10 cellular contexts compared by ENCODE assay signal in genomic region chr2:36450466-36451196, GRCh38.
DNase-seq lines count a peak whose midpoint lies in the region; ATAC-seq and TF ChIP-seq lines count a peak whose summit lies in the region.
"Had no signal": no experiment of that assay in that cellular context is flagged by ENCODE, and none has a peak within 500 bp of the region (broad histone marks: within the 10 kb centered on the region; RNA-seq: fewer than 3 reads in every experiment).

No MANE protein-coding gene starts in this region.

- H3K27ac ChIP-seq in HUES48 (ENCODE audit: low read depth, low read length) = peak overlapping the region; percentile 9
- peak overlapping the region; percentile 30 for H3K27ac ChIP-seq in cingulate gyrus (ENCODE audit: low read depth, low read length)
- H3K27ac ChIP-seq in left lung = no peak overlapping the region
- peak overlapping the region; percentile 56 to 73 (median 66) for H3K27ac ChIP-seq in transverse colon

- H3K9ac ChIP-seq in HUES48 (ENCODE audit: low read depth, low read length) = no peak overlapping the region

- no peak for TF ChIP-seq POLR2A in transverse colon (IDR thresholded peaks at IDR 0.05)

- H3K27me3 ChIP-seq in HUES48 (ENCODE audit: control insufficient read depth, insufficient read depth, low read length) = no peaks in the 10 kb centered on the region
- H3K27me3 ChIP-seq in left lung = no peaks in the 10 kb centered on the region
- H3K27me3 ChIP-seq in transverse colon = no peaks in the 10 kb centered on the region

- H3K36me3 ChIP-seq in HUES48 (ENCODE audit: control insufficient read depth, insufficient read depth, low read length) (peaks cover 50% of the 10 kb centered on the region), left lung (peaks cover 0 to 10% of the 10 kb centered on the region in 2 donors), transverse colon (no peaks in the 10 kb centered on the region)

- H3K4me1 ChIP-seq in HUES48 (ENCODE audit: control insufficient read depth, insufficient read depth, low read length) (peaks cover 25% of the 10 kb centered on the region), left lung (peaks cover 0 to 8% of the 10 kb centered on the region in 2 donors), transverse colon (peaks cover 7 to 24% (median 12%) of the 10 kb centered on the region in 4 donors)

- intact Hi-C loops in left lung (cut with DNase I) (no loop called here), transverse colon (cut with DNase I; ENCODE audit: low total_unique reads) (loop anchor here (10.0 kb wide), 1 partner anchor 96 kb away; the partner anchor contains the start of gene CRIM1)

- TF ChIP-seq CTCF in left lung (IDR thresholded peaks at IDR 0.05) (no peak), transverse colon (IDR thresholded peaks at IDR 0.05) (no peak)

- H3K9me3 ChIP-seq in HUES48 (ENCODE audit: control insufficient read depth, insufficient read depth, low read length) = no peaks in the 10 kb centered on the region
- H3K9me3 ChIP-seq in left lung = no peaks in the 10 kb centered on the region
- H3K9me3 ChIP-seq in transverse colon = no peaks in the 10 kb centered on the region

- in situ Hi-C loops in transverse colon (cut with MboI; ENCODE audit: low pct_ligation_motif_present in 1 of 4, low pct_unique_long_range_greater_than_20kb in 1 of 4, low sequenced_read_pairs in 3 of 4) = loop anchor here in 2 of 4 donors (25.0 kb wide), 1 partner anchor 88 kb away; the partner anchor contains the start of gene CRIM1 (in 2 of the 2)

- DNase-seq in left lung = no peak
- DNase-seq in transverse colon = no peak
- no peak for DNase-seq in epidermal melanocyte (ENCODE audit: insufficient read length, low spot score)
- DNase-seq: activated T-cell treated with anti-CD3 and anti-CD28 coated beads, Interleukin-2, amount 50 U/mL, for 4 hours; endodermal cell had no signal

- TF ChIP-seq EP300 in transverse colon (IDR thresholded peaks at IDR 0.05; ENCODE audit: low read depth) = no peak

- WGBS in transverse colon (ENCODE audit: low coverage in 1 of 2), 2 donors = 64 to 71% methylated on average over 5 of the region's 5 CpGs

- peak; percentile 48 for ATAC-seq in left lung
- ATAC-seq in HG02840 (IDR thresholded peaks at IDR 0.05; ENCODE audit: low FRiP score, unreplicated experiment) = no peak
- no peak for ATAC-seq in GM21825 (IDR thresholded peaks at IDR 0.05; ENCODE audit: unreplicated experiment)
- ATAC-seq in HG02678 (IDR thresholded peaks at IDR 0.05; ENCODE audit: unreplicated experiment) = no peak
- ATAC-seq: activated T-cell treated with anti-CD3 and anti-CD28 coated beads, Interleukin-2, amount 50 U/mL, for 4 hours had no signal

- H3K4me3 ChIP-seq in HUES48 (ENCODE audit: low read depth, low read length) = no peak overlapping the region
- H3K4me3 ChIP-seq in left lung = no peak overlapping the region
- no peak overlapping the region for H3K4me3 ChIP-seq in transverse colon

Comparison
In these comparisons a context has a peak if more than half of its experiments do, and no peak if none do; other contexts are left out.
1. H3K27ac ChIP-seq: peak in HUES48 (single experiment), cingulate gyrus (single experiment) and transverse colon (4 of 4); none in left lung (0 of 2).